Comparison of ENCODE assay signal across 8 cellular contexts in the genomic region with DNA sequence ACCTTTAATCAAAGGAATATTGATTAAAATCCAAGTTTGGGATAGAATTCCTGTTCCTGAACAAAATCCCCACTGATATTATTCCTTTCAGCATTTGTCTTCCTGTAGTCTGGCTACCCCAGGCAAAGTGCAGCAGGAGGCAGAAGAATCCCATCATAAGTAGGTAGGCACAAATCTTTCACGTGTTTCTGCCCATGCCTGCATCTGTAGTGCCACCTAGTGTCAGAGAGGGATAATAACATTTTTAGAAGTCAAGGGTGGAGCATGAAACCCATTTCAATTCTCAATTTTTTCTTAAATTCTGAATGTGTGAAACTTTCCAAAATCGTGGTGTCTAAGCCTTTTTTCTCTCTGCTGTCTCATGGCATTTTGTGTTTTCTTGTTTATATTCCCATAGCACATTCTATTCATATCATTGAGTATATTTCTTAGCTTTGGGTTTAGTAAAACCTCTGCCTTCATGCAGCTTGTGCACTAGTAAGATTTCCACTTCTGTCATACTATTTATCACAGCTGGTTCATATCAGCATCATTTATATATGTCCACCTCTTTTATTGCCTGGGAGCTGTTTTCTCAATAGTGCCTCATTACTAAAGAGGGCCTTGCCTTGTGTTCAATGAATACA. TPM values are rescaled to one million over a fixed set of nuclear protein-coding genes. Genes with fewer than 3 reads are reported as not detected.
DNase-seq lines count a peak whose midpoint lies in the region; ATAC-seq, FAIRE-seq and TF ChIP-seq lines count a peak whose summit lies in the region.

No MANE protein-coding gene starts in this region.

- ATAC-seq in HG02763 (IDR thresholded peaks at IDR 0.05; ENCODE audit: unreplicated experiment) (peak; percentile 79), left lung (peak; percentile 96)

- H3K27me3 ChIP-seq in left lung (no peaks in the 10 kb centered on the region), stomach (no peaks in the 10 kb centered on the region)

- intact Hi-C loops in left lung (cut with DNase I) (no loop called here), stomach (cut with DNase I; ENCODE audit: low total_unique reads) (no loop called here)

- DNase-seq in AG08396 (ENCODE audit: low spot score) (peak; percentile 63), GM12892 (ENCODE audit: insufficient read length) (peak; percentile 19), NCI-H1417 treated with DMSO at 0.1 percent for 48 hours (lab: John Stamatoyannopoulos, UW) (peak; percentile 70), SW 1271 (lab: John Stamatoyannopoulos, UW) (peak; percentile 31 to 89), cerebellar cortex (ENCODE audit: low spot score) (peak; percentile 48), left lung (no peak), stomach (peak; percentile 31)

- FAIRE-seq in GM12892 (lab: Jason Lieb, UNC): peak; percentile 90

- H3K9me3 ChIP-seq in left lung (no peaks in the 10 kb centered on the region), stomach (no peaks in the 10 kb centered on the region)

- H3K36me3 ChIP-seq in left lung (no peaks in the 10 kb centered on the region), stomach (no peaks in the 10 kb centered on the region)

- H3K4me3 ChIP-seq in left lung (no peak overlapping the region), stomach (no peak overlapping the region)

- no peak for TF ChIP-seq EP300 in stomach (IDR thresholded peaks at IDR 0.05)

- 0 to 2% (median 0%) methylated on average over 2 of the region's 2 CpGs for WGBS in stomach, 5 donors

- peak; percentile 65 to 84 for TF ChIP-seq CTCF in left lung (IDR thresholded peaks at IDR 0.05)
- TF ChIP-seq CTCF in stomach (IDR thresholded peaks at IDR 0.05): peak in 5 of 7 experiments; percentile 50 to 80 (median 75)

- H3K4me1 ChIP-seq in left lung: peaks cover 0 to 2% of the 10 kb centered on the region in 2 donors
- H3K4me1 ChIP-seq in stomach: peaks cover 0 to 10% (median 3%) of the 10 kb centered on the region in 4 donors

- TF ChIP-seq POLR2A in GM12892 (IDR thresholded peaks at IDR 0.05; ENCODE audit: low read depth, low read length) (no peak), stomach (IDR thresholded peaks at IDR 0.05) (no peak)

- no peak overlapping the region for H3K27ac ChIP-seq in left lung
- H3K27ac ChIP-seq in stomach: no peak overlapping the region

RNA-seq across cellular contexts. Expression of gene RERG, which starts 47.8 kb away (rescaled TPM):
- polyA plus RNA-seq in GM12892 (2012; ENCODE audit: missing spikeins): not detected
- total RNA-seq in left lung (10 to 100 TPM; 11.5 to 12.4 TPM), stomach (10 to 100 TPM in 4 of 5 donors, not detected in 1; 20.3 to 48.7 (median 34.5) TPM)
- 1 to 10 TPM; 3.1 to 5.2 (median 3.7) TPM for polyA plus RNA-seq in stomach

RNA-seq across cellular contexts. Expression of gene PTPRO, which starts 53.3 kb away (rescaled TPM):
- polyA plus RNA-seq in GM12892 (2012; ENCODE audit: missing spikeins): 3.9 TPM
- total RNA-seq in left lung (10 to 100 TPM in 1 of 2 donors, 1 to 10 TPM in 1; 6.3 to 11.9 TPM), stomach (10 to 100 TPM in 1 of 5 donors, 1 to 10 TPM in 1, under 1 TPM in 1, not detected in 2; 0.58 to 11.6 (median 3.9) TPM)
- polyA plus RNA-seq in stomach: under 1 TPM in 2 of 3 donors, not detected in 1; 0.35 to 0.68 TPM

Comparison
In these comparisons a context has a peak if more than half of its experiments do, and no peak if none do; other contexts are left out.
1. DNase-seq: peak in AG08396 (single experiment), GM12892 (single experiment), NCI-H1417 treated with DMSO at 0.1 percent for 48 hours (single experiment), SW 1271 (2 of 2), cerebellar cortex (single experiment) and stomach (single experiment); none in left lung (0 of 2).